Comparison of ENCODE assay signal across 2 cellular contexts in genomic region chr2:223930002-223930976, GRCh38.
TF ChIP-seq lines count a peak whose summit lies in the region.

No MANE protein-coding gene starts in this region.

TF ChIP-seq in K562, 482 proteins besides CTCF, POLR2A, EP300 and RAD21 (continued from another document and continues in another):
- TF ChIP-seq ZMIZ1 (IDR thresholded peaks at IDR 0.05; ENCODE audit: low read depth in 2 of 2, low read length in 2 of 2) = no peak
- TF ChIP-seq NUFIP1 (IDR thresholded peaks at IDR 0.05; ENCODE audit: partially characterized antibody) = no peak
- TF ChIP-seq BMI1 (IDR thresholded peaks at IDR 0.05; ENCODE audit: low read length) = no peak
- no peak for TF ChIP-seq NFE2L1 (tag; IDR thresholded peaks at IDR 0.05; ENCODE audit: borderline replicate concordance, low read depth)
- no peak for TF ChIP-seq FOXJ2 (tag; IDR thresholded peaks at IDR 0.05)
- no peak for TF ChIP-seq ZNF277 (CRISPR knock-in tag; IDR thresholded peaks at IDR 0.05; ENCODE audit: borderline replicate concordance)

TF ChIP-seq in HepG2, 621 proteins besides CTCF, POLR2A, EP300 and RAD21 (continued from another document and continues in another):
- TF ChIP-seq ZNF704 (CRISPR knock-in tag; IDR thresholded peaks at IDR 0.05; ENCODE audit: borderline replicate concordance) (peak; percentile 75; the same call in 1 of the 2 replicates), ZNF510 (CRISPR knock-in tag; IDR thresholded peaks at IDR 0.05; ENCODE audit: low read depth) (peak; percentile 85; the same call in 1 of the 2 replicates), ZNF20 (CRISPR knock-in tag; IDR thresholded peaks at IDR 0.05) (no peak), MEIS1 (CRISPR knock-in tag; IDR thresholded peaks at IDR 0.05; ENCODE audit: borderline replicate concordance) (peak; percentile 87), ZNF710 (CRISPR knock-in tag; IDR thresholded peaks at IDR 0.05; ENCODE audit: borderline replicate concordance) (peak; percentile 84; the same call in 1 of the 2 replicates), YEATS2 (CRISPR knock-in tag; IDR thresholded peaks at IDR 0.05; ENCODE audit: borderline replicate concordance) (peak; percentile 63; the same call in 1 of the 2 replicates), PITX1 (CRISPR knock-in tag; IDR thresholded peaks at IDR 0.05) (peak; percentile 76; the same call in 1 of the 2 replicates), ZNF18 (CRISPR knock-in tag; IDR thresholded peaks at IDR 0.05; ENCODE audit: insufficient replicate concordance) (peak; percentile 64), STAT6 (CRISPR knock-in tag; IDR thresholded peaks at IDR 0.05; ENCODE audit: borderline replicate concordance) (peak; percentile 32; the same call in 1 of the 2 replicates), NFKBIZ (CRISPR knock-in tag; IDR thresholded peaks at IDR 0.05) (peak; percentile 72), SNAI1 (CRISPR knock-in tag; IDR thresholded peaks at IDR 0.05; ENCODE audit: borderline replicate concordance) (0 out of 2 replicates have a peak, but pooled peaks have one; percentile 47), ZC3H4 (CRISPR knock-in tag; IDR thresholded peaks at IDR 0.05; ENCODE audit: borderline replicate concordance) (no peak), REXO4 (CRISPR knock-in tag; IDR thresholded peaks at IDR 0.05; ENCODE audit: borderline replicate concordance) (no peak), ZFP82 (CRISPR knock-in tag; IDR thresholded peaks at IDR 0.05; ENCODE audit: borderline replicate concordance) (0 out of 2 replicates have a peak, but pooled peaks have one; percentile 43), ZNF562 (CRISPR knock-in tag; IDR thresholded peaks at IDR 0.05; ENCODE audit: borderline replicate concordance) (no peak), TBL1XR1 (IDR thresholded peaks at IDR 0.05; ENCODE audit: borderline replicate concordance, low read length, partially characterized antibody) (no peak), CBX5 (CRISPR knock-in tag; IDR thresholded peaks at IDR 0.05; ENCODE audit: borderline replicate concordance) (peak; percentile 77; the same call in 1 of the 2 replicates), ZNF646 (CRISPR knock-in tag; IDR thresholded peaks at IDR 0.05) (peak; percentile 57; the same call in 1 of the 2 replicates), MZF1 (CRISPR knock-in tag; IDR thresholded peaks at IDR 0.05; ENCODE audit: borderline replicate concordance) (no peak), ZNF234 (CRISPR knock-in tag; conservative IDR thresholded peaks at IDR 0.05) (no peak), HBP1 (CRISPR knock-in tag; IDR thresholded peaks at IDR 0.05; ENCODE audit: low read depth) (peak; percentile 96), FOXA3 (CRISPR knock-in tag; IDR thresholded peaks at IDR 0.05) (peak; percentile 71), PTBP1 (IDR thresholded peaks at IDR 0.05; ENCODE audit: low read depth, low read length, poor library complexity, severe bottlenecking) (no peak), ZNF720 (CRISPR knock-in tag; IDR thresholded peaks at IDR 0.05) (no peak), HNF4G (IDR thresholded peaks at IDR 0.05; ENCODE audit: borderline replicate concordance, low read depth, low read length) (no peak), HNF4G (CRISPR knock-in tag; IDR thresholded peaks at IDR 0.05; ENCODE audit: borderline replicate concordance, low read depth) (peak; percentile 67; the same call in 1 of the 2 replicates), PCBP1 (IDR thresholded peaks at IDR 0.05; ENCODE audit: borderline replicate concordance, low read depth, low read length) (no peak), ZFP62 (CRISPR knock-in tag; IDR thresholded peaks at IDR 0.05) (no peak), HDAC2 (CRISPR knock-in tag; IDR thresholded peaks at IDR 0.05) (peak; percentile 74), KDM1A (CRISPR knock-in tag; IDR thresholded peaks at IDR 0.05) (peak; percentile 12; the same call in 1 of the 2 replicates), HOXD1 (CRISPR knock-in tag; IDR thresholded peaks at IDR 0.05) (no peak), ZNF207 (IDR thresholded peaks at IDR 0.05; ENCODE audit: borderline replicate concordance) (no peak), ZNF343 (CRISPR knock-in tag; IDR thresholded peaks at IDR 0.05) (peak; percentile 80), GATAD2A (CRISPR knock-in tag; IDR thresholded peaks at IDR 0.05) (peak; percentile 75), ZNF556 (CRISPR knock-in tag; IDR thresholded peaks at IDR 0.05; ENCODE audit: borderline replicate concordance) (peak; percentile 99), ZNF572 (CRISPR knock-in tag; IDR thresholded peaks at IDR 0.05) (peak; percentile 16; the same call in 1 of the 2 replicates), ARID2 (CRISPR knock-in tag; IDR thresholded peaks at IDR 0.05; ENCODE audit: borderline replicate concordance) (no peak), ZFP36L2 (CRISPR knock-in tag; IDR thresholded peaks at IDR 0.05) (no peak), SNAPC5 (CRISPR knock-in tag; IDR thresholded peaks at IDR 0.05; ENCODE audit: borderline replicate concordance) (0 out of 2 replicates have a peak, but pooled peaks have one; percentile 13), ZNF746 (CRISPR knock-in tag; IDR thresholded peaks at IDR 0.05) (no peak; the same call in 1 of the 2 replicates), ZFP1 (CRISPR knock-in tag; IDR thresholded peaks at IDR 0.05) (peak; percentile 54; the same call in 1 of the 2 replicates), SP5 (CRISPR knock-in tag; IDR thresholded peaks at IDR 0.05; ENCODE audit: borderline replicate concordance, low read depth) (no peak), U2AF2 (IDR thresholded peaks at IDR 0.05; ENCODE audit: low read depth, low read length) (no peak), SRSF1 (optimal IDR thresholded peaks at IDR 0.05; ENCODE audit: low read depth, low read length) (peak; percentile 4), MTA1 (CRISPR knock-in tag; IDR thresholded peaks at IDR 0.05; ENCODE audit: borderline replicate concordance) (peak; percentile 94), JDP2 (CRISPR knock-in tag; IDR thresholded peaks at IDR 0.05; ENCODE audit: borderline replicate concordance) (no peak), ARNTL (CRISPR knock-in tag; IDR thresholded peaks at IDR 0.05) (peak; percentile 52; the same call in 1 of the 2 replicates), ZNF772 (CRISPR knock-in tag; IDR thresholded peaks at IDR 0.05) (no peak), ZNF652 (CRISPR knock-in tag; IDR thresholded peaks at IDR 0.05; ENCODE audit: borderline replicate concordance, low read depth) (no peak), SNAPC2 (CRISPR knock-in tag; IDR thresholded peaks at IDR 0.05) (0 out of 2 replicates have a peak, but pooled peaks have one; percentile 65), CREBL2 (CRISPR knock-in tag; IDR thresholded peaks at IDR 0.05; ENCODE audit: borderline replicate concordance) (no peak), ZNF354B (CRISPR knock-in tag; IDR thresholded peaks at IDR 0.05) (no peak)
